Comparison of ENCODE assay signal across 31 cellular contexts in genomic region chr6:156889986-156890385, GRCh38.
"Had no signal": no experiment of that assay in that cellular context is flagged by ENCODE, and none has a peak within 500 bp of the region (broad histone marks: within the 10 kb centered on the region; RNA-seq: fewer than 3 reads in every experiment).

No MANE protein-coding gene starts in this region.

- H3K27ac ChIP-seq: hepatocyte, left lung, lower lobe of right lung, neural progenitor cell, neutrophil, parathyroid adenoma, skin epidermis, suprapubic skin, thoracic aorta, tibial artery, upper lobe of right lung had no signal

- H3K27me3 Mint-ChIP-seq: naive B cell; stimulated activated naive B cell treated with anti-CD40 and anti-IgM and Interleukin-4, amounts not matched to agents 10 μg/mL and 1 μg/mL and 100 μg/mL, for 72 hours had no signal

- H3K27me3 ChIP-seq: heart right ventricle, hepatocyte, left lung, neural progenitor cell, neutrophil, suprapubic skin, tibial artery, upper lobe of right lung had no signal

- H3K9me3 ChIP-seq: heart right ventricle, left lung, lower lobe of right lung, neutrophil, suprapubic skin, thoracic aorta, tibial artery, upper lobe of right lung had no signal

- H2AFZ ChIP-seq: hepatocyte, neural progenitor cell, parathyroid adenoma had no signal

- H3K4me3 Mint-ChIP-seq: mesothelial cell of epicardium; naive B cell; natural killer cell; nephron progenitor cell; neural progenitor cell; stimulated activated naive B cell treated with anti-CD40 and anti-IgM and Interleukin-4, amounts not matched to agents 10 μg/mL and 1 μg/mL and 100 μg/mL, for 72 hours had no signal

- FAIRE-seq: urothelium cell line had no signal

- H3K4me3 ChIP-seq: heart right ventricle, hepatocyte, left lung, lower lobe of right lung, neural progenitor cell, skin epidermis, suprapubic skin, thoracic aorta, tibial artery, upper lobe of right lung had no signal

- H3K36me3 Mint-ChIP-seq: mesothelial cell of epicardium, natural killer cell had no signal

- H3K9ac ChIP-seq: neural progenitor cell, parathyroid adenoma had no signal

- H3K36me3 ChIP-seq: heart right ventricle, left lung, lower lobe of right lung, neural progenitor cell, neutrophil, suprapubic skin, thoracic aorta, tibial artery, upper lobe of right lung had no signal

- ATAC-seq: left colon; natural killer cell; right cardiac atrium; stimulated activated naive B cell treated with anti-CD40 and anti-IgM and Interleukin-4, amounts not matched to agents 10 μg/mL and 1 μg/mL and 100 μg/mL, for 72 hours; stimulated activated naive CD8-positive, alpha-beta T cell treated with anti-CD3 and anti-CD28 coated beads, Interleukin-15, Interleukin-2, amounts not matched to agents 100 U/mL and 50 U/mL, for 24 hours had no signal

- H3K27ac Mint-ChIP-seq: nephron progenitor cell; neural progenitor cell; stimulated activated naive B cell treated with anti-CD40 and anti-IgM and Interleukin-4, amounts not matched to agents 10 μg/mL and 1 μg/mL and 100 μg/mL, for 72 hours had no signal

- H3K9me3 Mint-ChIP-seq: mesothelial cell of epicardium, naive B cell, natural killer cell, nephron progenitor cell, neural progenitor cell had no signal

- DNase-seq: heart right ventricle; islet precursor cell; kidney glomerular epithelial cell; left colon; left lung; lower lobe of right lung; mammary epithelial cell; mesendoderm; naive B cell; natural killer cell; nephron progenitor cell; occipital lobe; right cardiac atrium; stimulated activated CD4-positive, alpha-beta T cell treated with anti-CD3 and anti-CD28 coated beads, Interleukin-12 subunit alpha, Interleukin-12 subunit beta, amount 100 ng/mL, for 4 hours; stimulated activated CD4-positive, alpha-beta T cell treated with anti-CD3 and anti-CD28 coated beads, Interleukin-15, amount 100 ng/mL, for 24 hours; stimulated activated CD4-positive, alpha-beta T cell treated with anti-CD3 and anti-CD28 coated beads, Interleukin-2, amount 100 ng/mL, for 24 hours; stimulated activated CD4-positive, alpha-beta T cell treated with anti-CD3 and anti-CD28 coated beads, Interleukin-4, amount 100 ng/mL, for 1 hour; stimulated activated naive B cell treated with anti-CD40 and anti-IgM and Interleukin-4, amounts not matched to agents 10 μg/mL and 1 μg/mL and 100 μg/mL, for 72 hours; stimulated activated naive CD8-positive, alpha-beta T cell treated with anti-CD3 and anti-CD28 coated beads, Interleukin-15, Interleukin-2, amounts not matched to agents 100 U/mL and 50 U/mL, for 24 hours; tibial artery; trophoblast cell; upper lobe of right lung had no signal

- H3K4me2 ChIP-seq: hepatocyte, neural progenitor cell had no signal
